ENCODE assay signal across 8 cellular contexts in genomic region chr18:51195086-51195601, GRCh38. TPM values are rescaled to one million over a fixed set of nuclear protein-coding genes. Genes with fewer than 3 reads are reported as not detected.
DNase-seq lines count a peak whose midpoint lies in the region; ATAC-seq, FAIRE-seq and TF ChIP-seq lines count a peak whose summit lies in the region.

No MANE protein-coding gene starts in this region.

- in situ Hi-C loops in brain microvascular endothelial cell (cut with HindIII; ENCODE audit: low pct_ligation_motif_present, low sequenced_read_pairs) = no loop called here

- TF ChIP-seq POLR2A in H54 (IDR thresholded peaks at IDR 0.05; ENCODE audit: low read depth, low read length) = no peak

- H3K9me3 ChIP-seq in mucosa of stomach (ENCODE audit: control insufficient read depth, low read length) = no peaks in the 10 kb centered on the region

- FAIRE-seq in H54 (lab: Jason Lieb, UNC) = no peak

- no peaks in the 10 kb centered on the region for H3K4me1 ChIP-seq in mucosa of stomach (ENCODE audit: control insufficient read depth, insufficient read depth, low read length)

- no peak for ATAC-seq in HG02884 (IDR thresholded peaks at IDR 0.05; ENCODE audit: unreplicated experiment)
- no peak for ATAC-seq in HG02571 (IDR thresholded peaks at IDR 0.05; ENCODE audit: unreplicated experiment)

- H3K36me3 ChIP-seq in brain microvascular endothelial cell (replicated peaks) (no peaks in the 10 kb centered on the region), mucosa of stomach (ENCODE audit: control insufficient read depth, insufficient read depth, low read length) (no peaks in the 10 kb centered on the region)

- no peak for TF ChIP-seq CTCF in AG10803 (conservative IDR thresholded peaks at IDR 0.05; ENCODE audit: low read length)
- TF ChIP-seq CTCF in brain microvascular endothelial cell (IDR thresholded peaks at IDR 0.05; ENCODE audit: low read depth, low read length, missing control alignments) = no peak

- H3K27ac ChIP-seq in brain microvascular endothelial cell = peak overlapping the region; percentile 87

- H3K9ac ChIP-seq in mucosa of stomach (ENCODE audit: low read length) = peak overlapping the region; percentile 14

- H3K27me3 ChIP-seq in brain microvascular endothelial cell (replicated peaks) (no peaks in the 10 kb centered on the region), mucosa of stomach (ENCODE audit: control insufficient read depth, insufficient read depth, low read length) (no peaks in the 10 kb centered on the region)

- DNase-seq in AG10803 (ENCODE audit: low read depth) = no peak
- DNase-seq in HT-29 (ENCODE audit: low spot score) = peak; percentile 49
- DNase-seq in brain microvascular endothelial cell = no peak
- DNase-seq in H54 (ENCODE audit: insufficient read length, low spot score) = no peak
- no peak for DNase-seq in NCI-H526 treated with DMSO at 0.1 percent for 48 hours (lab: John Stamatoyannopoulos, UW)

- peak overlapping the region; percentile 95 for H3K4me3 ChIP-seq in AG10803 (ENCODE audit: low read length)
- peak overlapping the region; percentile 93 for H3K4me3 ChIP-seq in brain microvascular endothelial cell (ENCODE audit: low read depth, low read length)
- H3K4me3 ChIP-seq in mucosa of stomach (ENCODE audit: low read length) = peak overlapping the region; percentile 67

RNA-seq across cellular contexts. Expression of gene MEX3C, which starts 2.3 kb away (rescaled TPM):
- total RNA-seq in HT-29 (2014; rRNA removed; shearing (Covaris generic)) = 28.5 and 38.3 TPM in 2 replicates
